In the genomic region with DNA sequence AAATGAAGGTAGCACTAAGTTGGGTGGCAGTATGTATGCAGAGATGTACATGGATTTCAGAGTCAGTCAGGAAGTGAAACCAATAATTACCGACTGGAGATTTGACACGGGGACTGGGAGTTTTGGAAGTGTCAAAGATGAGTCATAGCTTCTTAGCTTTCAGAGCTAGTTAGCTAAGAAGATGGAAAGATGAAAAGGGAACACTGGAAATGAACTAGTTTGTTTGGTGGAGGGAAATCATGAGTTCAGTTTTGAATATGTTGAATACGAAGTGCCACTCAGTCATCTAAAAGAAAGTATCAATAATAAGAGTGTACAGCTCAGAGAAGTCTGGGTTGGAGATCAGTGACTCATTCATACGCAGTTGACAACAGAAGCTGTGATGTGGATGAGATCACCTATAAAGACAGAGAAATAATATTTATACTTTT, we compare ENCODE assay signal across 13 cellular contexts. TPM values are rescaled to one million over a fixed set of nuclear protein-coding genes. Genes with fewer than 3 reads are reported as not detected.
DNase-seq lines count a peak whose midpoint lies in the region; ATAC-seq, FAIRE-seq and TF ChIP-seq lines count a peak whose summit lies in the region.
"Had no signal": no experiment of that assay in that cellular context is flagged by ENCODE, and none has a peak within 500 bp of the region (broad histone marks: within the 10 kb centered on the region; RNA-seq: fewer than 3 reads in every experiment).

No MANE protein-coding gene starts in this region.

- peak overlapping the region; percentile 43 for H3K27ac Mint-ChIP-seq in activated naive CD4-positive, alpha-beta T cell treated with anti-CD3 and anti-CD28 coated beads for 36 hours
- peak overlapping the region in 1 of 2 donors; percentile 16 for H3K27ac Mint-ChIP-seq in stimulated activated naive CD8-positive, alpha-beta T cell treated with anti-CD3 and anti-CD28 coated beads, Interleukin-15, amount 100 ng/mL, for 72 hours
- H3K27ac Mint-ChIP-seq: progenitor cell of endocrine pancreas had no signal

- H3K27me3 ChIP-seq in PC-3 (ENCODE audit: low read length) = no peaks in the 10 kb centered on the region
- no peaks in the 10 kb centered on the region for H3K27me3 ChIP-seq in endothelial cell of umbilical vein (ENCODE audit: control insufficient read depth in 2 of 2, insufficient read depth in 2 of 2, low read length in 2 of 2)
- H3K27me3 ChIP-seq: esophagus squamous epithelium, thyroid gland had no signal

- FAIRE-seq in endothelial cell of umbilical vein (lab: Jason Lieb, UNC) = peak; percentile 8

- H3F3A ChIP-seq in PC-3 (ENCODE audit: low read length, unreplicated experiment) = peaks cover 12% of the 10 kb centered on the region

- H3K9me3 ChIP-seq in PC-3 (ENCODE audit: low read length) (no peaks in the 10 kb centered on the region), endothelial cell of umbilical vein (replicated peaks; ENCODE audit: control insufficient read depth, insufficient read depth, low read length) (no peaks in the 10 kb centered on the region)
- H3K9me3 ChIP-seq: esophagus squamous epithelium, thyroid gland had no signal

- H3K79me2 ChIP-seq in PC-3 (ENCODE audit: low read length) = peaks cover 39% of the 10 kb centered on the region
- peaks cover 34% of the 10 kb centered on the region for H3K79me2 ChIP-seq in endothelial cell of umbilical vein (ENCODE audit: control insufficient read depth, insufficient read depth, low read length)

- H3K27ac ChIP-seq in PC-3 (ENCODE audit: low read length) (no peak overlapping the region), endothelial cell of umbilical vein (ENCODE audit: insufficient read depth, low read depth, low read length) (peak overlapping the region; percentile 61)
- H3K27ac ChIP-seq: esophagus squamous epithelium, thyroid gland had no signal

- no peak for DNase-seq in activated naive CD4-positive, alpha-beta T cell treated with anti-CD3 and anti-CD28 coated beads for 36 hours
- no peak for DNase-seq in activated naive CD4-positive, alpha-beta T cell treated with Interleukin-2 at 50 U/mL for 16 hours
- DNase-seq in PC-3 (peak; percentile 8), endothelial cell of umbilical vein (ENCODE audit: low read depth, low spot score) (peak; percentile 48), pons (ENCODE audit: low spot score) (no peak), left colon (no peak)
- no peak for DNase-seq in stimulated activated naive CD8-positive, alpha-beta T cell treated with anti-CD3 and anti-CD28 coated beads, Interleukin-15, amount 100 ng/mL, for 72 hours
- DNase-seq: activated CD4-positive, alpha-beta T cell treated with anti-CD3 and anti-CD28 coated beads for 4 hours; esophagus squamous epithelium; left ventricle myocardium superior; thyroid gland had no signal

- H3K4me1 Mint-ChIP-seq in activated naive CD4-positive, alpha-beta T cell treated with anti-CD3 and anti-CD28 coated beads for 36 hours (ENCODE audit: low read depth) = peaks cover 51% of the 10 kb centered on the region
- H3K4me1 Mint-ChIP-seq in stimulated activated naive CD8-positive, alpha-beta T cell treated with anti-CD3 and anti-CD28 coated beads, Interleukin-15, amount 100 ng/mL, for 72 hours = peaks cover 38% of the 10 kb centered on the region

- H2AFZ ChIP-seq in PC-3 (ENCODE audit: low read length) (no peak overlapping the region), endothelial cell of umbilical vein (ENCODE audit: low read depth, low read length) (no peak overlapping the region)

- no peaks in the 10 kb centered on the region for H3K9me1 ChIP-seq in endothelial cell of umbilical vein (replicated peaks; ENCODE audit: control insufficient read depth, extremely low read depth, insufficient read depth, low read length)

- ATAC-seq in PC-3 (peak; percentile 67), HG02970 (IDR thresholded peaks at IDR 0.05; ENCODE audit: low FRiP score, unreplicated experiment) (no peak), left colon (no peak)
- peak; percentile 49 for ATAC-seq in stimulated activated naive CD8-positive, alpha-beta T cell treated with anti-CD3 and anti-CD28 coated beads, Interleukin-15, amount 100 ng/mL, for 72 hours
- ATAC-seq: left ventricle myocardium superior had no signal

- peaks cover 14% of the 10 kb centered on the region for H3K4me1 ChIP-seq in PC-3 (ENCODE audit: insufficient read depth, low read length)
- peaks cover 22% of the 10 kb centered on the region for H3K4me1 ChIP-seq in endothelial cell of umbilical vein (ENCODE audit: control insufficient read depth, extremely low read depth, insufficient read depth, low read length)
- H3K4me1 ChIP-seq: thyroid gland had no signal

- no peak overlapping the region for H3K4me2 ChIP-seq in PC-3 (ENCODE audit: low read length)
- H3K4me2 ChIP-seq in endothelial cell of umbilical vein (ENCODE audit: insufficient read depth, low read length) = peak overlapping the region; percentile 79

- BruUV-seq in PC-3 (replicated peaks; lab: Mats Ljungman, UMichigan) (no TSS peak), endothelial cell of umbilical vein (replicated peaks; lab: Mats Ljungman, UMichigan) (no TSS peak)

- peaks cover 48% of the 10 kb centered on the region for H3K36me3 Mint-ChIP-seq in activated naive CD4-positive, alpha-beta T cell treated with anti-CD3 and anti-CD28 coated beads for 36 hours (ENCODE audit: low read depth)

- H4K20me1 ChIP-seq in PC-3 (ENCODE audit: low read length) (peaks cover 12% of the 10 kb centered on the region), endothelial cell of umbilical vein (replicated peaks; ENCODE audit: control insufficient read depth, extremely low read depth, insufficient read depth, low read length) (no peaks in the 10 kb centered on the region)

- no peak for TF ChIP-seq POLR2A in endothelial cell of umbilical vein (IDR thresholded peaks at IDR 0.05; ENCODE audit: low read depth, low read length)

- intact Hi-C loops in activated naive CD4-positive, alpha-beta T cell treated with anti-CD3 and anti-CD28 coated beads for 36 hours (cut with micrococcal nuclease) = loop anchor here (1.0 to 5.0 kb wide), 3 partner anchors 8 to 545 kb away; partner anchors contain the start of genes NDUFAF5 and TASP1
- intact Hi-C loops in PC-3 (cut with micrococcal nuclease) (loop anchor here (10.0 kb wide), 1 partner anchor 322 kb away; no protein-coding TSS in a partner anchor), endothelial cell of umbilical vein (cut with micrococcal nuclease) (no loop called here), left colon (cut with DNase I, micrococcal nuclease) (no loop called here)

- no peak overlapping the region for H3K9ac ChIP-seq in PC-3 (ENCODE audit: low read length)
- no peak overlapping the region for H3K9ac ChIP-seq in endothelial cell of umbilical vein (replicated peaks; ENCODE audit: extremely low read depth, insufficient read depth, low read length)

- POLR2A ChIA-PET in PC-3 (lab: Charles Lee; ENCODE audit: unreplicated experiment) = interaction anchor here (0.6 kb wide), 1 partner anchor 116 kb away, joined by 9 read pairs; no protein-coding TSS in a partner anchor
- POLR2A ChIA-PET in endothelial cell of umbilical vein (lab: Charles Lee) = no interaction called here

- dilution Hi-C loops in endothelial cell of umbilical vein (cut with MboI; ENCODE audit: extremely low pct_ligation_motif_present, low sequenced_read_pairs) = no loop called here

- CTCF ChIA-PET in activated naive CD4-positive, alpha-beta T cell treated with anti-CD3 and anti-CD28 coated beads for 36 hours (lab: Charles Lee) = interaction anchor here (0.6 to 3.1 kb wide), 3 partner anchors 11 to 88 kb away, joined by 3 to 12 read pairs (median 4); no protein-coding TSS in a partner anchor
- CTCF ChIA-PET in PC-3 (lab: Charles Lee) = interaction anchor here (1.3 kb wide), 1 partner anchor 11 kb away, joined by 4 read pairs; no protein-coding TSS in a partner anchor
- CTCF ChIA-PET in endothelial cell of umbilical vein (lab: Charles Lee) = interaction anchor here (1.0 to 3.0 kb wide), 6 partner anchors 9 to 452 kb away, joined by 3 to 18 read pairs (median 4); no protein-coding TSS in a partner anchor

- no peaks in the 10 kb centered on the region for H3K27me3 Mint-ChIP-seq in activated naive CD4-positive, alpha-beta T cell treated with anti-CD3 and anti-CD28 coated beads for 36 hours (ENCODE audit: low read depth)
- H3K27me3 Mint-ChIP-seq in stimulated activated naive CD8-positive, alpha-beta T cell treated with anti-CD3 and anti-CD28 coated beads, Interleukin-15, amount 100 ng/mL, for 72 hours = no peaks in the 10 kb centered on the region
- H3K27me3 Mint-ChIP-seq: progenitor cell of endocrine pancreas had no signal

- H3K4me3 Mint-ChIP-seq in activated naive CD4-positive, alpha-beta T cell treated with anti-CD3 and anti-CD28 coated beads for 36 hours = no peak overlapping the region
- H3K4me3 Mint-ChIP-seq in stimulated activated naive CD8-positive, alpha-beta T cell treated with anti-CD3 and anti-CD28 coated beads, Interleukin-15, amount 100 ng/mL, for 72 hours = no peak overlapping the region

- H3K9me2 ChIP-seq in PC-3 (replicated peaks; ENCODE audit: low read length) = no peaks in the 10 kb centered on the region

- no peak for TF ChIP-seq CTCF in PC-3 (conservative IDR thresholded peaks at IDR 0.05; ENCODE audit: low read depth, low read length)
- no peak for TF ChIP-seq CTCF in endothelial cell of umbilical vein (IDR thresholded peaks at IDR 0.05; ENCODE audit: extremely low read depth in 1 of 2, insufficient read depth in 1 of 2, low read depth in 1 of 2, low read length in 2 of 2)

- H3K9me3 Mint-ChIP-seq in activated naive CD4-positive, alpha-beta T cell treated with anti-CD3 and anti-CD28 coated beads for 36 hours = no peaks in the 10 kb centered on the region
- H3K9me3 Mint-ChIP-seq in stimulated activated naive CD8-positive, alpha-beta T cell treated with anti-CD3 and anti-CD28 coated beads, Interleukin-15, amount 100 ng/mL, for 72 hours = no peaks in the 10 kb centered on the region

- H3K4me3 ChIP-seq in PC-3 (ENCODE audit: low read length) = no peak overlapping the region
- H3K4me3 ChIP-seq in endothelial cell of umbilical vein (replicated peaks in 1 of 3; ENCODE audit: insufficient read depth in 1 of 3, low read depth in 1 of 3, low read length in 3 of 3) = no peak overlapping the region
- H3K4me3 ChIP-seq: esophagus squamous epithelium, thyroid gland had no signal

- H3K36me3 ChIP-seq in PC-3 (ENCODE audit: low read depth, low read length) (peaks cover 70% of the 10 kb centered on the region), endothelial cell of umbilical vein (ENCODE audit: control insufficient read depth in 2 of 2, extremely low read depth in 1 of 2, insufficient read depth in 2 of 2, low read length in 2 of 2) (peaks cover 7 to 24% of the 10 kb centered on the region in 2 experiments)

RNA-seq across cellular contexts. Expression of gene ESF1, which starts 7.5 kb away (rescaled TPM):
- total RNA-seq in activated naive CD4-positive, alpha-beta T cell treated with anti-CD3 and anti-CD28 coated beads for 36 hours = 10 to 100 TPM; 14.5 TPM
- total RNA-seq in PC-3 (2014; rRNA removed) = 13.7 and 18.7 TPM in 2 replicates
- total RNA-seq in endothelial cell of umbilical vein = 15.2 and 15.5 TPM in 2 replicates
- 0.24 and 0.72 TPM in 2 replicates for polyA plus RNA-seq in endothelial cell of umbilical vein
- polyA plus RNA-seq in endothelial cell of umbilical vein (2011; cell fraction: cytosol; rRNA removed) = 2.2 and 2.3 TPM in 2 replicates
- 2.7 and 4.8 TPM in 2 replicates for polyA plus RNA-seq in endothelial cell of umbilical vein (2011; cell fraction: nucleus; rRNA removed)
- polyA plus RNA-seq in endothelial cell of umbilical vein (2012) = 18.8 and 21.9 TPM in 2 replicates
- 0.63 and 0.74 TPM in 2 replicates for polyA minus RNA-seq in endothelial cell of umbilical vein
- 3.8 TPM for polyA minus RNA-seq in endothelial cell of umbilical vein (2011; cell fraction: cytosol; rRNA and poly(A)+ RNA removed)
- polyA minus RNA-seq in endothelial cell of umbilical vein (2011; cell fraction: nucleus; rRNA and poly(A)+ RNA removed) = 4.6 and 4.9 TPM in 2 replicates
- 10 to 100 TPM; 11.7 to 12.4 TPM for total RNA-seq in left colon

RNA-seq across cellular contexts. Expression of gene NDUFAF5, which starts 7.6 kb away (rescaled TPM):
- 10 to 100 TPM; 27.4 to 28.1 TPM for total RNA-seq in activated naive CD4-positive, alpha-beta T cell treated with anti-CD3 and anti-CD28 coated beads for 36 hours
- total RNA-seq in PC-3 (2014; rRNA removed) = 23.3 and 29.0 TPM in 2 replicates
- 26.4 and 28.4 TPM in 2 replicates for total RNA-seq in endothelial cell of umbilical vein
- polyA plus RNA-seq in endothelial cell of umbilical vein = 6.1 and 9.8 TPM in 2 replicates
- 11.6 and 12.0 TPM in 2 replicates for polyA plus RNA-seq in endothelial cell of umbilical vein (2011; cell fraction: cytosol; rRNA removed)
- 25.3 and 32.6 TPM in 2 replicates for polyA plus RNA-seq in endothelial cell of umbilical vein (2011; cell fraction: nucleus; rRNA removed)
- 22.1 and 28.1 TPM in 2 replicates for polyA plus RNA-seq in endothelial cell of umbilical vein (2012)
- polyA minus RNA-seq in endothelial cell of umbilical vein = 10.3 and 10.9 TPM in 2 replicates
- polyA minus RNA-seq in endothelial cell of umbilical vein (2011; cell fraction: cytosol; rRNA and poly(A)+ RNA removed) = 5.0 TPM
- polyA minus RNA-seq in endothelial cell of umbilical vein (2011; cell fraction: nucleus; rRNA and poly(A)+ RNA removed) = 18.4 and 23.2 TPM in 2 replicates
- total RNA-seq in left colon = 10 to 100 TPM; 30.9 to 38.5 TPM

Comparison
In these comparisons a context has a peak if more than half of its experiments do, and no peak if none do; other contexts are left out.
1. DNase-seq: peak in PC-3 (single experiment) and endothelial cell of umbilical vein (single experiment); none in activated naive CD4-positive, alpha-beta T cell treated with anti-CD3 and anti-CD28 coated beads for 36 hours (single experiment), activated naive CD4-positive, alpha-beta T cell treated with Interleukin-2 at 50 U/mL for 16 hours (single experiment), stimulated activated naive CD8-positive, alpha-beta T cell treated with anti-CD3 and anti-CD28 coated beads, Interleukin-15, amount 100 ng/mL, for 72 hours (0 of 2), pons (single experiment) and left colon (0 of 2).
2. ATAC-seq: peak in PC-3 (single experiment) and stimulated activated naive CD8-positive, alpha-beta T cell treated with anti-CD3 and anti-CD28 coated beads, Interleukin-15, amount 100 ng/mL, for 72 hours (single experiment); none in HG02970 (single experiment) and left colon (single experiment).
3. intact Hi-C loops: an anchor here in activated naive CD4-positive, alpha-beta T cell treated with anti-CD3 and anti-CD28 coated beads for 36 hours (1.0 to 5.0 kb wide) and PC-3 (10.0 kb wide); none called in endothelial cell of umbilical vein and left colon.